In the genomic region with DNA sequence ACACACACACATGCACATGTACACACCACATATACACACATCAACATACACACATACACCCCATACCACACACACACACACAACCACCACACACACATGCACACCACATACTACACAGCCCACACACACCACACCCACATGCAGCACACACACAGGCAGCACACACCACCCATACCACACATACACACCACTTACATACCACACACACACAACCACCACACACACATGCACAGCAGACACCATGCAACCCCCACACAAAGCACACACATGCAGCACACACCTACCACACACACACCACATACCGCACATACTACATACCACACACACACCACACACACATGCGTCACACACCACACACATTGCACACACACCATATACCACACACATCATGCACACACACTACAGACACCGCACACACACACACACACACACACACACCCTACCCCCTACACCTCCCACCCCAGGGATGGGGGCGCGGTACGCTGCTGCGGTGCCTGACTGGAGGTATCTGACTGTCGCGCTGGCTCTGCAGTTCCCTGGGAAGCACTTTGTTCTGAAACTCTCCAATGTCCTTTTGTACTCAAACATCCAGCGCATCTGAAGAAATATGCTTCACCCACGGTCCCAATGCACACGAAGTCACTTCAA, we compare ENCODE assay signal across 2 cellular contexts.
TF ChIP-seq lines count a peak whose summit lies in the region.

No MANE protein-coding gene starts in this region.

TF ChIP-seq in K562, 482 proteins besides CTCF, POLR2A, EP300 and RAD21:
- TF ChIP-seq ZC3H4 (CRISPR knock-in tag; IDR thresholded peaks at IDR 0.05; ENCODE audit: borderline replicate concordance), result peak; percentile 79; the same call in 1 of the 2 replicates
- peak; percentile 30; the same call in 1 of the 2 replicates for TF ChIP-seq MED1 (CRISPR knock-in tag; IDR thresholded peaks at IDR 0.05; ENCODE audit: borderline replicate concordance)
- TF ChIP-seq, protein P1, sequence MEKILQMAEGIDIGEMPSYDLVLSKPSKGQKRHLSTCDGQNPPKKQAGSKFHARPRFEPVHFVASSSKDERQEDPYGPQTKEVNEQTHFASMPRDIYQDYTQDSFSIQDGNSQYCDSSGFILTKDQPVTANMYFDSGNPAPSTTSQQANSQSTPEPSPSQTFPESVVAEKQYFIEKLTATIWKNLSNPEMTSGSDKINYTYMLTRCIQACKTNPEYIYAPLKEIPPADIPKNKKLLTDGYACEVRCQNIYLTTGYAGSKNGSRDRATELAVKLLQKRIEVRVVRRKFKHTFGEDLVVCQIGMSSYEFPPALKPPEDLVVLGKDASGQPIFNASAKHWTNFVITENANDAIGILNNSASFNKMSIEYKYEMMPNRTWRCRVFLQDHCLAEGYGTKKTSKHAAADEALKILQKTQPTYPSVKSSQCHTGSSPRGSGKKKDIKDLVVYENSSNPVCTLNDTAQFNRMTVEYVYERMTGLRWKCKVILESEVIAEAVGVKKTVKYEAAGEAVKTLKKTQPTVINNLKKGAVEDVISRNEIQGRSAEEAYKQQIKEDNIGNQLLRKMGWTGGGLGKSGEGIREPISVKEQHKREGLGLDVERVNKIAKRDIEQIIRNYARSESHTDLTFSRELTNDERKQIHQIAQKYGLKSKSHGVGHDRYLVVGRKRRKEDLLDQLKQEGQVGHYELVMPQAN (IDR thresholded peaks at IDR 0.05; ENCODE audit: borderline replicate concordance), result 0 out of 2 replicates have a peak, but pooled peaks have one; percentile 21
- TF ChIP-seq MEF2D (tag; conservative IDR thresholded peaks at IDR 0.05; ENCODE audit: low read depth), result no peak
- no peak for TF ChIP-seq TAF1 (IDR thresholded peaks at IDR 0.05; ENCODE audit: control insufficient read depth, extremely low read depth, insufficient read depth, low read length, severe bottlenecking)
- TF ChIP-seq ELF4 (CRISPR knock-in tag; IDR thresholded peaks at IDR 0.05), result 0 out of 2 replicates have a peak, but pooled peaks have one; percentile 47
- no peak for TF ChIP-seq HNRNPH1 (optimal IDR thresholded peaks at IDR 0.05; ENCODE audit: low read depth, low read length)
- no peak for TF ChIP-seq E2F3 (CRISPR knock-in tag; IDR thresholded peaks at IDR 0.05)
- TF ChIP-seq DMBX1 (CRISPR knock-in tag; IDR thresholded peaks at IDR 0.05; ENCODE audit: borderline replicate concordance), result no peak
- TF ChIP-seq HBP1 (CRISPR knock-in tag; IDR thresholded peaks at IDR 0.05), result 0 out of 2 replicates have a peak, but pooled peaks have one; percentile 16
- TF ChIP-seq STAG1 (CRISPR knock-in tag; IDR thresholded peaks at IDR 0.05; ENCODE audit: borderline replicate concordance), result peak; percentile 42; the same call in 1 of the 2 replicates
- no peak for TF ChIP-seq TCF7L2 (IDR thresholded peaks at IDR 0.05; ENCODE audit: low read depth, low read length)
- TF ChIP-seq TAF7 (tag; IDR thresholded peaks at IDR 0.05), result no peak
- no peak for TF ChIP-seq TOE1 (IDR thresholded peaks at IDR 0.05; ENCODE audit: borderline replicate concordance)
- TF ChIP-seq TOE1 (CRISPR knock-in tag; IDR thresholded peaks at IDR 0.05; ENCODE audit: borderline replicate concordance, low read depth), result no peak
- TF ChIP-seq ZBTB26 (CRISPR knock-in tag; IDR thresholded peaks at IDR 0.05), result 0 out of 2 replicates have a peak, but pooled peaks have one; percentile 18
- TF ChIP-seq DPF2 (IDR thresholded peaks at IDR 0.05), result no peak
- 0 out of 2 replicates have a peak, but pooled peaks have one; percentile 19 for TF ChIP-seq OTX1 (CRISPR knock-in tag; IDR thresholded peaks at IDR 0.05)
- no peak for TF ChIP-seq NONO (IDR thresholded peaks at IDR 0.05; ENCODE audit: low read depth in 2 of 2, low read length in 1 of 2)
- TF ChIP-seq CSDE1 (IDR thresholded peaks at IDR 0.05), result no peak
- TF ChIP-seq MYBL2 (IDR thresholded peaks at IDR 0.05; ENCODE audit: low read depth), result 0 out of 2 replicates have a peak, but pooled peaks have one; percentile 21
- TF ChIP-seq MYBL2 (CRISPR knock-in tag; IDR thresholded peaks at IDR 0.05; ENCODE audit: borderline replicate concordance), result no peak

TF ChIP-seq in neural cell, 6 proteins besides CTCF, POLR2A, EP300 and RAD21:
- TF ChIP-seq SMC3 (conservative IDR thresholded peaks at IDR 0.05; ENCODE audit: poor library complexity), result no peak
- no peak for TF ChIP-seq MXI1 (conservative IDR thresholded peaks at IDR 0.05; ENCODE audit: poor library complexity, severe bottlenecking)
- no peak for TF ChIP-seq REST (IDR thresholded peaks at IDR 0.05; ENCODE audit: borderline replicate concordance)
- TF ChIP-seq TAF1 (IDR thresholded peaks at IDR 0.05; ENCODE audit: low read depth), result no peak
TF ChIP-seq in neural cell: peak in this region for 0.
